ENCODE assay signal across 18 cellular contexts in genomic region chr2:227493524-227493923, GRCh38. TPM values are rescaled to one million over a fixed set of nuclear protein-coding genes. Genes with fewer than 3 reads are reported as not detected.
DNase-seq lines count a peak whose midpoint lies in the region; ATAC-seq, FAIRE-seq and TF ChIP-seq lines count a peak whose summit lies in the region.
"Had no signal": no experiment of that assay in that cellular context is flagged by ENCODE, and none has a peak within 500 bp of the region (broad histone marks: within the 10 kb centered on the region; RNA-seq: fewer than 3 reads in every experiment).

No MANE protein-coding gene starts in this region.

- peaks cover 99% of the 10 kb centered on the region for H3K79me2 ChIP-seq in HCT116 (ENCODE audit: insufficient read depth, low read length)
- peaks cover 70% of the 10 kb centered on the region for H3K79me2 ChIP-seq in GM12878 (ENCODE audit: control insufficient read depth, insufficient read depth, low read length)

- H3K4me2 ChIP-seq in HCT116 (ENCODE audit: low read length) (no peak overlapping the region), GM12878 (ENCODE audit: control insufficient read depth, insufficient read depth) (no peak overlapping the region)
- H3K4me2 ChIP-seq: BLaER1 had no signal

- H3K36me3 Mint-ChIP-seq in Calu3 (ENCODE audit: insufficient read depth, unreplicated experiment) (peaks cover 28% of the 10 kb centered on the region), endodermal cell (ENCODE audit: low read depth) (peaks cover 12% of the 10 kb centered on the region)
- H3K36me3 Mint-ChIP-seq in activated naive CD4-positive, alpha-beta T cell treated with anti-CD3 and anti-CD28 coated beads, Interleukin-2, amount 50 U/mL, for 72 hours = peaks cover 0 to 22% of the 10 kb centered on the region in 2 donors

- TF ChIP-seq RAD21 in HCT116 (IDR thresholded peaks at IDR 0.05; ENCODE audit: low read depth) = no peak
- no peak for TF ChIP-seq RAD21 in GM12878 (IDR thresholded peaks at IDR 0.05; ENCODE audit: insufficient read depth, low read depth, low read length)

- BruUV-seq in Calu3 (replicated peaks; lab: Mats Ljungman, UMichigan) (TSS peak; percentile 1), HCT116 (replicated peaks; lab: Mats Ljungman, UMichigan) (TSS peak; percentile 9), GM12878 (replicated peaks; lab: Mats Ljungman, UMichigan) (no TSS peak)

- H3K4me3 ChIP-seq in HCT116 (replicated peaks in 1 of 2; ENCODE audit: low read depth in 1 of 2, low read length in 2 of 2) (no peak overlapping the region), GM12878 (no peak overlapping the region), neutrophil (ENCODE audit: low read depth in 1 of 2, low read length in 1 of 2) (no peak overlapping the region), endodermal cell (ENCODE audit: low read length) (no peak overlapping the region)
- H3K4me3 ChIP-seq: BLaER1, K562 had no signal

- SMC1A ChIA-PET in GM12878 (lab: Charles Lee; ENCODE audit: uncharacterized antibody, unreplicated experiment) = interaction anchor here (1.2 kb wide), 1 partner anchor 86 kb away, joined by 3 read pairs; no protein-coding TSS in a partner anchor

- H3K4me1 Mint-ChIP-seq in Calu3 (ENCODE audit: low read depth, unreplicated experiment) (peaks cover 11% of the 10 kb centered on the region), endodermal cell (peaks cover 10% of the 10 kb centered on the region)

- H3K9me3 ChIP-seq in HCT116 (ENCODE audit: control insufficient read depth in 1 of 2, insufficient read depth in 1 of 2, low read depth in 1 of 2, low read length in 2 of 2) (no peaks in the 10 kb centered on the region), GM12878 (replicated peaks; ENCODE audit: control insufficient read depth, insufficient read depth, low read length) (no peaks in the 10 kb centered on the region; the same call in none of the 3 replicates), neutrophil (no peaks in the 10 kb centered on the region), endodermal cell (ENCODE audit: control insufficient read depth, low read length) (no peaks in the 10 kb centered on the region)

- H3K27me3 Mint-ChIP-seq in Calu3 (ENCODE audit: unreplicated experiment) (no peaks in the 10 kb centered on the region), endodermal cell (ENCODE audit: insufficient read depth) (no peaks in the 10 kb centered on the region)
- H3K27me3 Mint-ChIP-seq: CD4-positive, alpha-beta memory T cell had no signal

- intact Hi-C loops in Calu3 (cut with micrococcal nuclease; ENCODE audit: unreplicated experiment) (no loop called here), HCT116 (cut with micrococcal nuclease) (no loop called here), GM12878 (cut with micrococcal nuclease; ENCODE audit: unreplicated experiment) (no loop called here)

- H3K27me3 ChIP-seq in HCT116 (ENCODE audit: insufficient read depth, low read length) (no peaks in the 10 kb centered on the region), GM12878 (replicated peaks in 1 of 2; ENCODE audit: control insufficient read depth in 2 of 2, insufficient read depth in 2 of 2, low read length in 1 of 2) (no peaks in the 10 kb centered on the region), neutrophil (no peaks in the 10 kb centered on the region), endodermal cell (ENCODE audit: control insufficient read depth, insufficient read depth, low read length, poor library complexity, severe bottlenecking) (no peaks in the 10 kb centered on the region)
- H3K27me3 ChIP-seq: BLaER1 had no signal

- no peak overlapping the region for H2AFZ ChIP-seq in HCT116 (ENCODE audit: low read depth, low read length, poor library complexity, severe bottlenecking)
- H2AFZ ChIP-seq in GM12878 (ENCODE audit: control insufficient read depth, low read depth, low read length) = no peak overlapping the region

- ATAC-seq in HCT116 = no peak
- 0 out of 3 replicates have a peak, but pooled peaks have one; percentile 27 for ATAC-seq in GM12878
- no peak for ATAC-seq in activated naive CD4-positive, alpha-beta T cell treated with anti-CD3 and anti-CD28 coated beads, Interleukin-2, amount 50 U/mL, for 72 hours
- ATAC-seq in GM18517 (IDR thresholded peaks at IDR 0.05; ENCODE audit: unreplicated experiment) = no peak
- ATAC-seq: K562 had no signal

- no peak for DNase-seq in Calu3
- no peak for DNase-seq in HCT116 (ENCODE audit: low read depth, low spot score)
- no peak for DNase-seq in GM12878 (ENCODE audit: low read depth, low spot score)
- DNase-seq in activated naive CD4-positive, alpha-beta T cell treated with anti-CD3 and anti-CD28 coated beads, Interleukin-2, amount 50 U/mL, for 72 hours (ENCODE audit: low spot score in 2 of 2) = no peak
- DNase-seq in endodermal cell = no peak
- DNase-seq: CD4-positive, alpha-beta memory T cell; NCI-H1092; NCI-H1436; NCI-H2029; NCI-H2227 treated with DMSO at 0.1 percent for 48 hours; NCI-H510A; Right ventricle myocardium superior had no signal

- POLR2A ChIA-PET in HCT116 (lab: Charles Lee) = no interaction called here
- POLR2A ChIA-PET in GM12878 (lab: Charles Lee) = interaction anchor here (0.6 kb wide), 1 partner anchor 170 kb away, joined by 3 read pairs; no protein-coding TSS in a partner anchor

- H3K4me3 Mint-ChIP-seq in Calu3 (ENCODE audit: low read depth, unreplicated experiment) = no peak overlapping the region
- H3K4me3 Mint-ChIP-seq in endodermal cell = no peak overlapping the region

- CTCF ChIA-PET in Calu3 (lab: Charles Lee) = no interaction called here
- CTCF ChIA-PET in HCT116 (lab: Charles Lee) = no interaction called here
- CTCF ChIA-PET in GM12878 (lab: Yijun Ruan, JAX) = interaction anchor here (0.7 to 1.4 kb wide), 4 partner anchors 10 to 20 kb away, joined by 3 to 6 read pairs (median 3); no protein-coding TSS in a partner anchor

- TF ChIP-seq POLR2A in HCT116 (IDR thresholded peaks at IDR 0.05; ENCODE audit: borderline replicate concordance, extremely low read depth, insufficient read depth, insufficient read length) (no peak), GM12878 (IDR thresholded peaks at IDR 0.05; ENCODE audit: low read depth, low read length) (no peak)

- H3K36me3 ChIP-seq in HCT116 (ENCODE audit: control insufficient read depth in 1 of 2, insufficient read depth in 2 of 2, low read length in 2 of 2) (0 out of 4 replicates have a peak, but pooled peaks cover 0 to 2% of the 10 kb centered on the region in 2 experiments), GM12878 (ENCODE audit: control insufficient read depth in 2 of 2, insufficient read depth in 2 of 2, low read length in 1 of 2) (peaks cover 2 to 3% of the 10 kb centered on the region in 2 experiments; a peak in 2 of 4 replicates), neutrophil (no peaks in the 10 kb centered on the region), endodermal cell (ENCODE audit: control insufficient read depth, insufficient read depth, low read length) (peaks cover 34% of the 10 kb centered on the region)

- no peak for TF ChIP-seq EP300 in GM12878 (IDR thresholded peaks at IDR 0.05; ENCODE audit: borderline replicate concordance in 1 of 2, control insufficient read depth in 1 of 2, low read depth in 2 of 2, low read length in 2 of 2)

- no peak overlapping the region for H3K27ac ChIP-seq in HCT116 (ENCODE audit: low read depth, low read length)
- no peak overlapping the region for H3K27ac ChIP-seq in GM12878 (ENCODE audit: control insufficient read depth, insufficient read depth)
- H3K27ac ChIP-seq in neutrophil = peak overlapping the region; percentile 40
- no peak overlapping the region for H3K27ac ChIP-seq in endodermal cell (ENCODE audit: low read depth, low read length)
- H3K27ac ChIP-seq: BLaER1 had no signal

- H4K20me1 ChIP-seq in HCT116 (ENCODE audit: insufficient read depth) (peaks cover 13% of the 10 kb centered on the region), GM12878 (ENCODE audit: control insufficient read depth, insufficient read depth) (no peaks in the 10 kb centered on the region; the same call in 1 of the 2 replicates)

- H3K9me2 ChIP-seq in HCT116 (ENCODE audit: insufficient read depth) = no peaks in the 10 kb centered on the region

- no peaks in the 10 kb centered on the region for H3K9me3 Mint-ChIP-seq in Calu3 (ENCODE audit: low read depth, unreplicated experiment)
- H3K9me3 Mint-ChIP-seq in activated naive CD4-positive, alpha-beta T cell treated with anti-CD3 and anti-CD28 coated beads, Interleukin-2, amount 50 U/mL, for 72 hours = no peaks in the 10 kb centered on the region
- H3K9me3 Mint-ChIP-seq in endodermal cell = peaks cover 2% of the 10 kb centered on the region
- H3K9me3 Mint-ChIP-seq: CD4-positive, alpha-beta memory T cell had no signal

- FAIRE-seq in GM12878 (lab: Jason Lieb, UNC) = no peak
- FAIRE-seq: GM19239, H54, K562 had no signal

- H3K4me1 ChIP-seq in HCT116 (ENCODE audit: control insufficient read depth in 1 of 2, insufficient read depth in 2 of 2, low read length in 2 of 2) = no peaks in the 10 kb centered on the region
- H3K4me1 ChIP-seq in GM12878 (ENCODE audit: control insufficient read depth, insufficient read depth, low read length) = no peaks in the 10 kb centered on the region
- peaks cover 53% of the 10 kb centered on the region in 2 experiments for H3K4me1 ChIP-seq in neutrophil (ENCODE audit: control insufficient read depth in 1 of 2, insufficient read depth in 1 of 2, low read depth in 1 of 2, low read length in 1 of 2)
- H3K4me1 ChIP-seq in endodermal cell (ENCODE audit: control insufficient read depth, insufficient read depth, low read length) = no peaks in the 10 kb centered on the region
- H3K4me1 ChIP-seq: BLaER1 had no signal

- in situ Hi-C loops in GM12878 (cut with MboI) = no loop called here

- RAD21 ChIA-PET in HCT116 (lab: Charles Lee; ENCODE audit: low non-redundant PET in 1 of 2, low total read pairs in 2 of 2, uncharacterized antibody in 2 of 2, unreplicated experiment in 2 of 2) = no interaction called here
- RAD21 ChIA-PET in GM12878 (lab: Charles Lee; ENCODE audit: unreplicated experiment) = interaction anchor here (1.2 kb wide), 1 partner anchor 13 kb away, joined by 4 read pairs; no protein-coding TSS in a partner anchor

- H3K27ac Mint-ChIP-seq in Calu3 (ENCODE audit: unreplicated experiment) (no peak overlapping the region), endodermal cell (no peak overlapping the region)
- H3K27ac Mint-ChIP-seq in activated naive CD4-positive, alpha-beta T cell treated with anti-CD3 and anti-CD28 coated beads, Interleukin-2, amount 50 U/mL, for 72 hours = no peak overlapping the region

- TF ChIP-seq CTCF in Calu3 (IDR thresholded peaks at IDR 0.05; ENCODE audit: unreplicated experiment) (no peak), HCT116 (IDR thresholded peaks at IDR 0.05 in 2 of 3, conservative IDR thresholded peaks at IDR 0.05 in 1 of 3; ENCODE audit: borderline replicate concordance in 1 of 3, insufficient read depth in 1 of 3, low read depth in 2 of 3, low read length in 2 of 3) (no peak), GM12878 (IDR thresholded peaks at IDR 0.05 in 2 of 3, conservative IDR thresholded peaks at IDR 0.05 in 1 of 3; ENCODE audit: control insufficient read depth in 2 of 3, extremely low read depth in 1 of 3, insufficient read depth in 1 of 3, low read depth in 3 of 3, low read length in 3 of 3) (no peak), neutrophil (IDR thresholded peaks at IDR 0.05) (no peak), endodermal cell (conservative IDR thresholded peaks at IDR 0.05) (no peak)

- no peak overlapping the region for H3K9ac ChIP-seq in HCT116 (ENCODE audit: low read length)
- H3K9ac ChIP-seq in GM12878 (ENCODE audit: control insufficient read depth, insufficient read depth, low read length) = no peak overlapping the region
- no peak overlapping the region for H3K9ac ChIP-seq in endodermal cell (ENCODE audit: extremely low read depth, low read length, poor library complexity, severe bottlenecking)
- H3K9ac ChIP-seq: BLaER1 had no signal

- 97% methylated on average over 2 of the region's 2 CpGs for WGBS in GM12878 (ENCODE audit: insufficient coverage, insufficient replicate concordance, low lambda C conversion rate, missing lambda C conversion rate)
- 75 to 90% methylated on average over 1 to 2 of the region's 2 CpGs for WGBS in endodermal cell (ENCODE audit: insufficient coverage in 1 of 2, insufficient read length in 1 of 2), 2 experiments

RNA-seq across cellular contexts. Expression of gene AGFG1, which starts 21.6 kb away (rescaled TPM):
- total RNA-seq in Calu3 (2022) (115 and 126 TPM in 2 replicates), HCT116 (2021; ENCODE audit: unreplicated experiment) (72.5 TPM), GM12878 (2014; rRNA removed) (97.1 and 100 TPM in 2 replicates), GM12878 (2014; rRNA removed; fragmentation: Illumina TruSeq; extraction: Trizol) (78.2 and 80.7 TPM in 2 replicates), GM12878 (2021) (108 and 113 TPM in 2 replicates), endodermal cell (10 to 100 TPM; 90.3 to 92.0 TPM)
- 46.9 and 54.3 TPM in 2 replicates for polyA plus RNA-seq in HCT116 (2012)
- 90.3 and 96.0 TPM in 2 replicates for total RNA-seq in GM12878 (2013; cell fraction: nucleolus; rRNA removed)
- polyA plus RNA-seq in GM12878 (2011; ENCODE audit: low read depth) = 33.7 TPM
- polyA plus RNA-seq in GM12878 (2011; rRNA removed) (228 and 243 TPM in 2 replicates), GM12878 (2014; fragmentation: Illumina TruSeq; extraction: Trizol) (78.4 and 96.3 TPM in 2 replicates), GM12878 (2014; fragmentation: Nextera tagmentation; extraction: Ambion mirVana) (10 to 100 TPM; 28.6 to 53.2 TPM), GM12878 (2014; rRNA removed) (76.3 and 82.7 TPM in 2 replicates), GM12878 (2016; fragmentation: Nextera tagmentation; extraction: Ambion mirVana) (1 to 10 TPM; 7.3 to 8.8 TPM)
- 200 and 228 TPM in 2 replicates for polyA plus RNA-seq in GM12878 (2011; cell fraction: cytosol; rRNA removed)
- 112 and 150 TPM in 2 replicates for polyA plus RNA-seq in GM12878 (2011; cell fraction: nucleus; rRNA removed)
- 32.7 and 53.4 TPM in 2 replicates for polyA plus RNA-seq in GM12878 (2012)
- polyA minus RNA-seq in GM12878 (2011; rRNA and poly(A)+ RNA removed) = 410 and 440 TPM in 2 replicates
- polyA minus RNA-seq in GM12878 (2011; cell fraction: cytosol; rRNA and poly(A)+ RNA removed) = 96.4 and 106 TPM in 2 replicates
- 68.8 and 110 TPM in 2 replicates for polyA minus RNA-seq in GM12878 (2011; cell fraction: nucleus; rRNA and poly(A)+ RNA removed)
- 100 to 1,000 TPM in 1 of 2 donors, 10 to 100 TPM in 1; 63.3 to 219 TPM for total RNA-seq in activated naive CD4-positive, alpha-beta T cell treated with anti-CD3 and anti-CD28 coated beads, Interleukin-2, amount 50 U/mL, for 72 hours
- 67.5 TPM for polyA plus RNA-seq in endodermal cell (2013, experiment 1 of 2)
- polyA plus RNA-seq in endodermal cell (2013, experiment 2 of 2) = 65.3 TPM
